In genomic region chr17:75842963-75843576, GRCh38 we compare ENCODE assay signal across 10 cellular contexts. TPM values are rescaled to one million over a fixed set of nuclear protein-coding genes. Genes with fewer than 3 reads are reported as not detected.
DNase-seq lines count a peak whose midpoint lies in the region; ATAC-seq and TF ChIP-seq lines count a peak whose summit lies in the region.
"Had no signal": no experiment of that assay in that cellular context is flagged by ENCODE, and none has a peak within 500 bp of the region (broad histone marks: within the 10 kb centered on the region; RNA-seq: fewer than 3 reads in every experiment).

No MANE protein-coding gene starts in this region.

- no peaks in the 10 kb centered on the region for H3K27me3 Mint-ChIP-seq in Calu3 (ENCODE audit: unreplicated experiment)
- H3K27me3 Mint-ChIP-seq: type B pancreatic cell had no signal

- peak overlapping the region; percentile 60 for H2AFZ ChIP-seq in OCI-LY7 (ENCODE audit: low read length)

- H4K20me1 ChIP-seq in OCI-LY7 (ENCODE audit: insufficient read depth, low read length): no peaks in the 10 kb centered on the region

- no peaks in the 10 kb centered on the region for H3K9me2 ChIP-seq in OCI-LY7 (ENCODE audit: insufficient read depth, low read length)

- peak overlapping the region; percentile 68 for H3K4me3 Mint-ChIP-seq in Calu3 (ENCODE audit: low read depth, unreplicated experiment)
- H3K4me3 Mint-ChIP-seq: type B pancreatic cell had no signal

- H3K79me2 ChIP-seq in OCI-LY7 (ENCODE audit: insufficient read depth, low read depth, low read length): no peaks in the 10 kb centered on the region

- peaks cover 18% of the 10 kb centered on the region for H3K4me1 ChIP-seq in OCI-LY7 (ENCODE audit: insufficient read depth, low read length, poor library complexity, severe bottlenecking)
- peaks cover 45% of the 10 kb centered on the region for H3K4me1 ChIP-seq in body of pancreas
- H3K4me1 ChIP-seq in neutrophil (ENCODE audit: control insufficient read depth in 1 of 2, insufficient read depth in 1 of 2, low read depth in 1 of 2, low read length in 1 of 2): peaks cover 34 to 44% of the 10 kb centered on the region in 2 experiments

- intact Hi-C loops in Calu3 (cut with micrococcal nuclease; ENCODE audit: unreplicated experiment): no loop called here
- intact Hi-C loops in OCI-LY7 (cut with micrococcal nuclease; ENCODE audit: unreplicated experiment): no loop called here
- intact Hi-C loops in body of pancreas (cut with DNase I): no loop called here

- H3K4me1 Mint-ChIP-seq in Calu3 (ENCODE audit: low read depth, unreplicated experiment): peaks cover 18% of the 10 kb centered on the region

- TF ChIP-seq CTCF in Calu3 (IDR thresholded peaks at IDR 0.05; ENCODE audit: unreplicated experiment) (no peak), OCI-LY7 (conservative IDR thresholded peaks at IDR 0.05; ENCODE audit: low read length) (no peak), body of pancreas (IDR thresholded peaks at IDR 0.05) (no peak), neutrophil (IDR thresholded peaks at IDR 0.05) (no peak)

- ATAC-seq in body of pancreas (no peak), HG03175 (IDR thresholded peaks at IDR 0.05; ENCODE audit: unreplicated experiment) (no peak), GM18907 (IDR thresholded peaks at IDR 0.05; ENCODE audit: unreplicated experiment) (no peak)

- POLR2A ChIA-PET in OCI-LY7 (lab: Charles Lee): interaction anchor here (0.6 to 1.0 kb wide), 2 partner anchors 54 to 63 kb away, joined by 3 to 5 read pairs; no protein-coding TSS in a partner anchor

- H3K27me3 ChIP-seq in body of pancreas (no peaks in the 10 kb centered on the region), neutrophil (no peaks in the 10 kb centered on the region)
- H3K27me3 ChIP-seq: MG63 had no signal

- DNase-seq in Calu3 (no peak), OCI-LY7 (ENCODE audit: low spot score) (no peak), body of pancreas (peak in 1 of 4 donors; percentile 6), NCI-H69 (lab: John Stamatoyannopoulos, UW) (no peak), GDM1 (lab: John Stamatoyannopoulos, UW) (no peak)
- DNase-seq: MG63 had no signal

- peak overlapping the region; percentile 27 for H3K4me2 ChIP-seq in OCI-LY7 (ENCODE audit: low read length)

- peak overlapping the region; percentile 94 for H3K27ac Mint-ChIP-seq in Calu3 (ENCODE audit: unreplicated experiment)
- H3K27ac Mint-ChIP-seq: type B pancreatic cell had no signal

- WGBS in body of pancreas, 2 donors: 62 to 73% methylated on average over 2 to 20 of the region's 22 CpGs

- BruUV-seq in Calu3 (replicated peaks; lab: Mats Ljungman, UMichigan): no TSS peak
- no TSS peak for BruUV-seq in OCI-LY7 (replicated peaks; lab: Mats Ljungman, UMichigan)

- no peaks in the 10 kb centered on the region for H3K9me3 Mint-ChIP-seq in Calu3 (ENCODE audit: low read depth, unreplicated experiment)
- H3K9me3 Mint-ChIP-seq: type B pancreatic cell had no signal

- TF ChIP-seq POLR2A in body of pancreas (IDR thresholded peaks at IDR 0.05): no peak

- H3K27ac ChIP-seq in OCI-LY7 (ENCODE audit: low read depth, low read length, poor library complexity, severe bottlenecking) (no peak overlapping the region), body of pancreas (peak overlapping the region in 3 of 4 donors; percentile 86 to 96 (median 91)), neutrophil (peak overlapping the region; percentile 98)

- CTCF ChIA-PET in Calu3 (lab: Charles Lee) (interaction anchor here (0.7 kb wide), 1 partner anchor 16 kb away, joined by 3 read pairs; no protein-coding TSS in a partner anchor), OCI-LY7 (lab: Charles Lee; ENCODE audit: unreplicated experiment) (no interaction called here)

- H3K36me3 ChIP-seq in OCI-LY7 (ENCODE audit: insufficient read depth, low read length) (peaks cover 15% of the 10 kb centered on the region; the same call in 1 of the 2 replicates), body of pancreas (replicated peaks in 1 of 2; ENCODE audit: insufficient read depth in 1 of 2, low read depth in 2 of 2) (no peaks in the 10 kb centered on the region), neutrophil (peaks cover 82% of the 10 kb centered on the region)

- H3K4me3 ChIP-seq in OCI-LY7 (ENCODE audit: low read depth, low read length, poor library complexity, severe bottlenecking): peak overlapping the region; percentile 29
- no peak overlapping the region for H3K4me3 ChIP-seq in body of pancreas
- H3K4me3 ChIP-seq in neutrophil (ENCODE audit: low read depth in 1 of 2, low read length in 1 of 2): peak overlapping the region; percentile 78 to 98
- H3K4me3 ChIP-seq: MG63 had no signal

- peaks cover 75% of the 10 kb centered on the region for H3K36me3 Mint-ChIP-seq in Calu3 (ENCODE audit: insufficient read depth, unreplicated experiment)
- H3K36me3 Mint-ChIP-seq: type B pancreatic cell had no signal

- no peaks in the 10 kb centered on the region for H3K9me3 ChIP-seq in OCI-LY7 (ENCODE audit: low read length)
- no peaks in the 10 kb centered on the region for H3K9me3 ChIP-seq in body of pancreas
- peaks cover 11% of the 10 kb centered on the region for H3K9me3 ChIP-seq in neutrophil
- H3K9me3 ChIP-seq: MG63 had no signal

RNA-seq across cellular contexts. Expression of gene UNC13D, which starts 1.1 kb away (rescaled TPM):
- total RNA-seq in Calu3 (2022): 103 and 104 TPM in 2 replicates
- 7.1 and 8.0 TPM in 2 replicates for total RNA-seq in OCI-LY7 (2014; rRNA removed; shearing (Covaris generic))
- total RNA-seq in OCI-LY7 (2022): 12.2 and 17.8 TPM in 2 replicates
- 10 to 100 TPM in 1 of 2 donors, 1 to 10 TPM in 1; 8.6 to 21.8 TPM for total RNA-seq in body of pancreas

RNA-seq across cellular contexts. Expression of gene WBP2, which starts 12.1 kb away (rescaled TPM):
- total RNA-seq in Calu3 (2022) (126 and 133 TPM in 2 replicates), OCI-LY7 (2022) (117 and 123 TPM in 2 replicates), body of pancreas (10 to 100 TPM; 44.2 to 49.5 TPM)
- 24.1 and 29.9 TPM in 2 replicates for total RNA-seq in OCI-LY7 (2014; rRNA removed; shearing (Covaris generic))

RNA-seq across cellular contexts. Expression of gene TRIM47, which starts 35.3 kb away (rescaled TPM):
- total RNA-seq in Calu3 (2022) (51.2 and 54.1 TPM in 2 replicates), OCI-LY7 (2022) (21.6 and 25.9 TPM in 2 replicates), body of pancreas (10 to 100 TPM; 39.6 to 41.8 TPM)
- 32.7 and 41.9 TPM in 2 replicates for total RNA-seq in OCI-LY7 (2014; rRNA removed; shearing (Covaris generic))

RNA-seq across cellular contexts. Expression of gene TRIM65, which starts 53.7 kb away (rescaled TPM):
- total RNA-seq in Calu3 (2022) (15.4 and 18.9 TPM in 2 replicates), OCI-LY7 (2022) (60.4 and 62.9 TPM in 2 replicates), body of pancreas (10 to 100 TPM; 12.5 to 21.0 TPM)
- 45.0 and 54.2 TPM in 2 replicates for total RNA-seq in OCI-LY7 (2014; rRNA removed; shearing (Covaris generic))

RNA-seq across cellular contexts. Expression of gene UNK, which starts 58.5 kb away (rescaled TPM):
- total RNA-seq in Calu3 (2022): 26.0 and 29.7 TPM in 2 replicates
- total RNA-seq in OCI-LY7 (2014; rRNA removed; shearing (Covaris generic)): 41.5 and 44.0 TPM in 2 replicates
- total RNA-seq in OCI-LY7 (2022): 67.6 and 77.3 TPM in 2 replicates
- total RNA-seq in body of pancreas: 10 to 100 TPM; 18.4 to 59.7 TPM

Comparison
In these comparisons a context has a peak if more than half of its experiments do, and no peak if none do; other contexts are left out.
1. H3K4me3 ChIP-seq: peak in OCI-LY7 (single experiment) and neutrophil (2 of 2); none in body of pancreas (0 of 2).